8 cellular contexts compared by ENCODE assay signal in the genomic region with DNA sequence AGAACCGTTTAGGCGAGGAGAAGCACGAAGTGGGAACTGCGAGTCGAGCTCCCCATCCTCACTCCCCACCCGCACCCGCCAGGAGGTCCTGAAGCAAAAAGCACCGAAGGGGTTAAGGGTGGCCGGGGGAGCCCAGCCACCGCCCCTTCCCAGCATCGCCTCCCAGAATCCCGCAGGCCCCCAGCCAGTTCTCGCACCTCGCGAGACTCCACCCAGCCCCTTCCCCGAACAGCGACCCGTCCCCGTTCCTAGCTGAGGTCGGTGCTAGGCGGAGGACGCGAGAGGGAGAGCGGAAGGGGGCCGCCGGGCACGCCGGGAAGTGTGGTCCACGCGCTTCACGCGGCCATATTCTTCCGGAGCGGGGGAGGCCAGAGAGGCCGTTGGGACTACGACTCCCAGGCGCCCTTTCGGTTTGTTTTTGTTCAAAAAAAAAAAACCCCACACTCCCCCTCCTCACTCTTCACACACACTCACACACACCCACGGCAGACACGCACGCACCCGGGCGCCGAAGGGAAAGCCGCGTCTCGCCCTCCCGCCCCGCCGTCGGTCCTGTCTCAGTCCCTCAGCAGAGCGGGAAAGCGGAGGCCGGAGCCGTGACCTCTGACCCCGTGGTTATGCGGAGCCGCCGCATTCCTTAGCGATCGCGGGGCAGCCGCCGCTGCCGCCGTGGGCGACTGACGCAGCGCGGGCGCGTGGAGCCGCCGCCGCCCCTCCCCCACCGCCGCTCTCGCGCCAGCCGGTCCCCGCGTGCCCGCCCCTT. TPM values are rescaled to one million over a fixed set of nuclear protein-coding genes. Genes with fewer than 3 reads are reported as not detected.
DNase-seq lines count a peak whose midpoint lies in the region; ATAC-seq lines count a peak whose summit lies in the region.

A gene (plus strand): TSS at position 463 of the 763 bp plus-strand sequence. CDS start 445 bp downstream, outside the sequence.

- H3K36me3 Mint-ChIP-seq in activated CD4-positive, alpha-beta T cell treated with anti-CD3 and anti-CD28 coated beads, Interleukin-2, amount 10 ng/mL, durations not matched to agents 7 days and 5 days (ENCODE audit: low read depth): peaks cover 17% of the 10 kb centered on the region

- H3K27me3 ChIP-seq in BLaER1: no peaks in the 10 kb centered on the region

- no peaks in the 10 kb centered on the region for H3K27me3 Mint-ChIP-seq in activated CD4-positive, alpha-beta T cell treated with anti-CD3 and anti-CD28 coated beads, Interleukin-2, amount 10 ng/mL, durations not matched to agents 7 days and 5 days

- H3K4me1 ChIP-seq in BLaER1: peaks cover 53% of the 10 kb centered on the region

- H3K4me3 Mint-ChIP-seq in activated CD4-positive, alpha-beta T cell treated with anti-CD3 and anti-CD28 coated beads, Interleukin-2, amount 10 ng/mL, durations not matched to agents 7 days and 5 days: peak within 1 kb of the TSS; percentile 95

- peak within 1 kb of the TSS; percentile 99 for H3K27ac Mint-ChIP-seq in activated CD4-positive, alpha-beta T cell treated with anti-CD3 and anti-CD28 coated beads, Interleukin-2, amount 10 ng/mL, durations not matched to agents 7 days and 5 days

- ATAC-seq in GM19324 (IDR thresholded peaks at IDR 0.05; ENCODE audit: low FRiP score, unreplicated experiment) (peak; percentile 78), HG03520 (IDR thresholded peaks at IDR 0.05; ENCODE audit: unreplicated experiment) (peak; percentile 63)

- CTCF ChIA-PET in activated CD4-positive, alpha-beta T cell treated with anti-CD3 and anti-CD28 coated beads, Interleukin-2, amount 10 ng/mL, durations not matched to agents 7 days and 5 days (lab: Charles Lee): interaction anchor here (0.5 to 0.6 kb wide), 2 partner anchors 161 to 537 kb away, joined by 3 to 4 read pairs; no protein-coding TSS in a partner anchor

- H3K9me3 Mint-ChIP-seq in activated CD4-positive, alpha-beta T cell treated with anti-CD3 and anti-CD28 coated beads, Interleukin-2, amount 10 ng/mL, durations not matched to agents 7 days and 5 days: no peaks in the 10 kb centered on the region

- no peaks in the 10 kb centered on the region for H3K9me3 ChIP-seq in BLaER1

- peaks cover 14% of the 10 kb centered on the region; the same call in 1 of the 2 replicates for H3K36me3 ChIP-seq in BLaER1

- H3K4me3 ChIP-seq in BLaER1: peak within 1 kb of the TSS; percentile 84

- peak within 1 kb of the TSS; percentile 99 for H3K27ac ChIP-seq in BLaER1

- H4K20me1 ChIP-seq in BLaER1: peaks cover 41% of the 10 kb centered on the region

- DNase-seq in NCI-H69 (lab: John Stamatoyannopoulos, UW): peak; percentile 100
- peak; percentile 97 for DNase-seq in activated CD4-positive, alpha-beta T cell treated with anti-CD3 and anti-CD28 coated beads, Interleukin-2, amount 10 ng/mL, durations not matched to agents 7 days and 5 days
- peak; percentile 77 for DNase-seq in cortex of kidney (lab: John Stamatoyannopoulos, UW)
- DNase-seq in left kidney (ENCODE audit: low read depth, low spot score): peak; percentile 100
- DNase-seq in stimulated activated CD4-positive, alpha-beta T cell treated with anti-CD3 and anti-CD28 coated beads, Interleukin-2, amount 100 ng/mL, for 24 hours: peak; percentile 94 to 96

- POLR2A ChIA-PET in activated CD4-positive, alpha-beta T cell treated with anti-CD3 and anti-CD28 coated beads, Interleukin-2, amount 10 ng/mL, durations not matched to agents 7 days and 5 days (lab: Charles Lee): interaction anchor here (0.7 kb wide), 1 partner anchor 180 kb away, joined by 3 read pairs; no protein-coding TSS in a partner anchor

- peaks cover 65% of the 10 kb centered on the region for H3K4me1 Mint-ChIP-seq in activated CD4-positive, alpha-beta T cell treated with anti-CD3 and anti-CD28 coated beads, Interleukin-2, amount 10 ng/mL, durations not matched to agents 7 days and 5 days

- peak within 1 kb of the TSS; percentile 99 for H3K9ac ChIP-seq in BLaER1

- peak within 1 kb of the TSS; percentile 95 for H3K4me2 ChIP-seq in BLaER1

RNA-seq across cellular contexts. Expression of the gene that starts here (rescaled TPM):
- 100 to 1,000 TPM; 110 TPM for total RNA-seq in activated CD4-positive, alpha-beta T cell treated with anti-CD3 and anti-CD28 coated beads, Interleukin-2, amount 10 ng/mL, durations not matched to agents 7 days and 5 days

Comparison
In these comparisons a context has a peak if more than half of its experiments do, and no peak if none do; other contexts are left out.
1. Peak in every context shown above with its lines: DNase-seq, ATAC-seq, H3K4me3 ChIP-seq and H3K27ac ChIP-seq.